Comparison of ENCODE assay signal across 9 cellular contexts in the genomic region with DNA sequence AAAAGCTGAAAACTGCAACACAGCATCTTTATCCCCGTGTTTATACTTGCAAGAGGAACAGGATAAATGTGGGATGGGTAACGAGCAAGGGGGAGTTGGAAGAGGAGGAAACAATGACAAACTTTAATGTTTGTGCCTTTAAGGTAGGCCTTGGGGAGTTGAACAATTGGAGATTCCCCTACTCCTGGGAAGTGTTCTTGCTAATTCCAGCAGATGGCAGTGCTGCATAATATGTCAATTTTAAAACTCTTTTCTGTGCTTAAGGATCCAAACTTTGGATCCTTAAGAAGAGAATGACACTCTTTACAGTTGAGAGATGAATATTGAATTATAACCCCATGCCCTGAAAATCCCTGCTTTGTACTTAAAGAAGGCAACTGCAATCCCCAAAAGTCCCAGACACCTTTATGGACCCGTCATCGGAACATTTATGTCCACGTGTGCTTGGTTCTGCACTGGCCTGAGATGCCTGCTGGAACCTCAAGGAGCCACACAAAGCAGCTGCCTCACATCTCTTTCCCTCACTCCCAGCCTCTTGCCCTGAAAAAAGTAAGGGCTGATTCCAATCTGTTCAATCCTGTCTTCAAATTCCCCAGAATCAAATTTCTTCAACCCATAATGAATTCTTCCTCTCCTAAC. TPM values are rescaled to one million over a fixed set of nuclear protein-coding genes. Genes with fewer than 3 reads are reported as not detected.
A peak's percentile ranks its signal among the peaks of the same experiment; 100 is the strongest.
DNase-seq lines count a peak whose midpoint lies in the region; ATAC-seq and TF ChIP-seq lines count a peak whose summit lies in the region.
"Had no signal": no experiment of that assay in that cellular context is flagged by ENCODE, and none has a peak within 500 bp of the region (broad histone marks: within the 10 kb centered on the region; RNA-seq: fewer than 3 reads in every experiment).

No MANE protein-coding gene starts in this region.

- POLR2A ChIA-PET in RWPE1 (lab: Yijun Ruan, JAX; ENCODE audit: low non-redundant PET), result no interaction called here
- POLR2A ChIA-PET in naive thymus-derived CD4-positive, alpha-beta T cell (lab: Charles Lee), result no interaction called here

- intact Hi-C loops in naive thymus-derived CD4-positive, alpha-beta T cell (cut with micrococcal nuclease), result loop anchor here (1.0 to 5.0 kb wide), 6 partner anchors 11 to 1446 kb away; a partner anchor contains a TSS

- H3K4me3 ChIP-seq in naive thymus-derived CD4-positive, alpha-beta T cell (ENCODE audit: low read length), result no peak overlapping the region
- H3K4me3 ChIP-seq: BLaER1 treated with 17β-estradiol and CSF1 and Interleukin-3, amounts not matched to agents 10 nM and 100 nM had no signal

- H3K27me3 Mint-ChIP-seq in naive thymus-derived CD4-positive, alpha-beta T cell, result peaks cover 0 to 16% (median 4%) of the 10 kb centered on the region in 5 donors

- no peaks in the 10 kb centered on the region for H3K9me3 Mint-ChIP-seq in naive thymus-derived CD4-positive, alpha-beta T cell

- peaks cover under 1 to 8% (median 3%) of the 10 kb centered on the region in 7 donors for H3K4me1 Mint-ChIP-seq in naive thymus-derived CD4-positive, alpha-beta T cell

- no peak overlapping the region for H3K27ac ChIP-seq in RWPE1
- no peak overlapping the region for H3K27ac ChIP-seq in naive thymus-derived CD4-positive, alpha-beta T cell (ENCODE audit: low read depth, low read length)
- H3K27ac ChIP-seq: BLaER1 treated with 17β-estradiol and CSF1 and Interleukin-3, amounts not matched to agents 10 nM and 100 nM had no signal

- no peaks in the 10 kb centered on the region for H3K36me3 ChIP-seq in naive thymus-derived CD4-positive, alpha-beta T cell (ENCODE audit: control insufficient read depth in 2 of 3, insufficient read depth in 3 of 3, low read length in 3 of 3)

- CTCF ChIA-PET in RWPE1 (lab: Yijun Ruan, JAX), result interaction anchor here (0.6 to 1.1 kb wide), 5 partner anchors 137 to 763 kb away, joined by 3 to 6 read pairs (median 4); no protein-coding TSS in a partner anchor
- CTCF ChIA-PET in naive thymus-derived CD4-positive, alpha-beta T cell (lab: Charles Lee), result interaction anchor here (0.5 to 1.2 kb wide), 2 partner anchors 13 to 714 kb away, joined by 4 to 5 read pairs; no protein-coding TSS in a partner anchor

- peak; percentile 54 for ATAC-seq in HG03342 (IDR thresholded peaks at IDR 0.05; ENCODE audit: unreplicated experiment)
- peak; percentile 58 for ATAC-seq in esophagus mucosa
- ATAC-seq in naive thymus-derived CD4-positive, alpha-beta T cell, result peak; percentile 81
- no peak for ATAC-seq in HG03571 (IDR thresholded peaks at IDR 0.05; ENCODE audit: unreplicated experiment)
- ATAC-seq in GM19324 (IDR thresholded peaks at IDR 0.05; ENCODE audit: low FRiP score, unreplicated experiment), result no peak

- H3K9me3 ChIP-seq in naive thymus-derived CD4-positive, alpha-beta T cell (ENCODE audit: control insufficient read depth in 2 of 3, low read length in 3 of 3), result no peaks in the 10 kb centered on the region
- H3K9me3 ChIP-seq: BLaER1 treated with 17β-estradiol and CSF1 and Interleukin-3, amounts not matched to agents 10 nM and 100 nM had no signal

- TF ChIP-seq CTCF in RWPE1 (conservative IDR thresholded peaks at IDR 0.05; ENCODE audit: low read depth), result peak; percentile 86

- H3K27ac Mint-ChIP-seq in naive thymus-derived CD4-positive, alpha-beta T cell, result no peak overlapping the region

- no peaks in the 10 kb centered on the region for H3K4me1 ChIP-seq in naive thymus-derived CD4-positive, alpha-beta T cell (ENCODE audit: control insufficient read depth in 2 of 2, insufficient read depth in 2 of 2, low read length in 2 of 2)

- H3K27me3 ChIP-seq in naive thymus-derived CD4-positive, alpha-beta T cell (ENCODE audit: control insufficient read depth in 2 of 2, insufficient read depth in 2 of 2, low read length in 2 of 2), result no peaks in the 10 kb centered on the region
- H3K27me3 ChIP-seq: BLaER1 treated with 17β-estradiol and CSF1 and Interleukin-3, amounts not matched to agents 10 nM and 100 nM had no signal

- H3K36me3 Mint-ChIP-seq in naive thymus-derived CD4-positive, alpha-beta T cell, result peaks cover 0 to 10% (median 0%) of the 10 kb centered on the region in 5 donors

- H3K4me3 Mint-ChIP-seq in naive thymus-derived CD4-positive, alpha-beta T cell, result no peak overlapping the region

- peak; percentile 17 for DNase-seq in NCI-H1092 treated with DMSO at 0.1 percent for 48 hours (lab: John Stamatoyannopoulos, UW)
- no peak for DNase-seq in NCI-H1092 (lab: John Stamatoyannopoulos, UW)
- DNase-seq in RWPE1 (ENCODE audit: low spot score), result peak; percentile 69
- peak in 4 of 9 donors; percentile 23 to 38 (median 28) for DNase-seq in naive thymus-derived CD4-positive, alpha-beta T cell

RNA-seq across cellular contexts. Expression of a gene that starts 12.0 kb away (rescaled TPM):
- total RNA-seq in esophagus mucosa, result 5.3 TPM
- total RNA-seq in naive thymus-derived CD4-positive, alpha-beta T cell, result 10 to 100 TPM; 13.1 to 34.0 (median 24.8) TPM
- 10 to 100 TPM; 13.0 to 15.1 TPM for polyA plus RNA-seq in naive thymus-derived CD4-positive, alpha-beta T cell

RNA-seq across cellular contexts. Expression of a gene that starts 33.9 kb away (rescaled TPM):
- 3.8 TPM for total RNA-seq in esophagus mucosa
- 10 to 100 TPM in 1 of 5 experiments, 1 to 10 TPM in 4; 1.7 to 15.7 (median 6.5) TPM for total RNA-seq in naive thymus-derived CD4-positive, alpha-beta T cell
- polyA plus RNA-seq in naive thymus-derived CD4-positive, alpha-beta T cell, result 10 to 100 TPM in 1 of 2 donors, 1 to 10 TPM in 1; 4.7 to 16.5 TPM

RNA-seq across cellular contexts. Expression of a gene that starts 48.5 kb away (rescaled TPM):
- not detected for total RNA-seq in esophagus mucosa
- total RNA-seq in naive thymus-derived CD4-positive, alpha-beta T cell, result not detected
- under 1 TPM in 1 of 2 donors, not detected in 1; 0.44 TPM for polyA plus RNA-seq in naive thymus-derived CD4-positive, alpha-beta T cell

Comparison
In these comparisons a context has a peak if more than half of its experiments do, and no peak if none do; other contexts are left out.
1. ATAC-seq: peak in HG03342 (single experiment), esophagus mucosa (single experiment) and naive thymus-derived CD4-positive, alpha-beta T cell (single experiment); none in HG03571 (single experiment) and GM19324 (single experiment).